Comparison of ENCODE assay signal across 16 cellular contexts in genomic region chr1:22118291-22118992, GRCh38. TPM values are rescaled to one million over a fixed set of nuclear protein-coding genes. Genes with fewer than 3 reads are reported as not detected.
DNase-seq lines count a peak whose midpoint lies in the region; ATAC-seq and TF ChIP-seq lines count a peak whose summit lies in the region.
"Had no signal": no experiment of that assay in that cellular context is flagged by ENCODE, and none has a peak within 500 bp of the region (broad histone marks: within the 10 kb centered on the region; RNA-seq: fewer than 3 reads in every experiment).

No MANE protein-coding gene starts in this region.

- intact Hi-C loops in CD8-positive, alpha-beta T cell (cut with DNase I, micrococcal nuclease), result no loop called here
- intact Hi-C loops in CD4-positive, alpha-beta memory T cell (cut with micrococcal nuclease), result no loop called here

- no peak overlapping the region for H2AFZ ChIP-seq in neural progenitor cell (replicated peaks)

- H3K27ac Mint-ChIP-seq in CD8-positive, alpha-beta T cell, result peak overlapping the region; percentile 30
- peak overlapping the region; percentile 54 for H3K27ac Mint-ChIP-seq in activated naive CD8-positive, alpha-beta T cell treated with anti-CD3 and anti-CD28 coated beads for 36 hours
- H3K27ac Mint-ChIP-seq in neural progenitor cell, result peak overlapping the region; percentile 37
- peak overlapping the region in 3 of 7 donors; percentile 51 to 67 (median 57) for H3K27ac Mint-ChIP-seq in CD4-positive, alpha-beta memory T cell

- no peak overlapping the region for H3K4me3 Mint-ChIP-seq in CD8-positive, alpha-beta T cell
- no peak overlapping the region for H3K4me3 Mint-ChIP-seq in activated naive CD8-positive, alpha-beta T cell treated with anti-CD3 and anti-CD28 coated beads for 36 hours
- H3K4me3 Mint-ChIP-seq in neural progenitor cell, result no peak overlapping the region
- H3K4me3 Mint-ChIP-seq in CD4-positive, alpha-beta memory T cell, result no peak overlapping the region

- peaks cover 12% of the 10 kb centered on the region for H3K79me2 ChIP-seq in neural progenitor cell (ENCODE audit: low read depth)

- H3K27ac ChIP-seq in CD8-positive, alpha-beta T cell (ENCODE audit: low read depth, low read length), result no peak overlapping the region
- H3K27ac ChIP-seq in neural progenitor cell, result no peak overlapping the region
- no peak overlapping the region for H3K27ac ChIP-seq in CD4-positive, alpha-beta memory T cell (ENCODE audit: low read depth, low read length)
- H3K27ac ChIP-seq: body of pancreas, HL-60 had no signal

- H4K20me1 ChIP-seq in neural progenitor cell (ENCODE audit: low read depth), result peaks cover 87% of the 10 kb centered on the region

- H3K4me3 ChIP-seq in CD8-positive, alpha-beta T cell (ENCODE audit: low read depth, low read length), result no peak overlapping the region
- no peak overlapping the region for H3K4me3 ChIP-seq in neural progenitor cell
- H3K4me3 ChIP-seq in CD4-positive, alpha-beta memory T cell (ENCODE audit: low read length in 2 of 2), result no peak overlapping the region
- H3K4me3 ChIP-seq: body of pancreas had no signal

- DNase-seq in CD8-positive, alpha-beta T cell, result no peak
- no peak for DNase-seq in activated naive CD8-positive, alpha-beta T cell treated with anti-CD3 and anti-CD28 coated beads for 36 hours
- DNase-seq in neural progenitor cell (ENCODE audit: low spot score), result no peak
- DNase-seq in CD4-positive, alpha-beta memory T cell, result no peak
- no peak for DNase-seq in NCI-H187 (lab: John Stamatoyannopoulos, UW)
- no peak for DNase-seq in germinal center (ENCODE audit: low spot score)
- DNase-seq: BE2C, body of pancreas, DMS53, islet precursor cell, KBM-7, mesenchymal stem cell, NCI-H1048, NCI-H774 had no signal

- CTCF ChIA-PET in CD8-positive, alpha-beta T cell (lab: Charles Lee), result interaction anchor here (1.2 kb wide), 1 partner anchor 14 kb away, joined by 3 read pairs; no protein-coding TSS in a partner anchor
- CTCF ChIA-PET in CD4-positive, alpha-beta memory T cell (lab: Charles Lee; ENCODE audit: partially characterized antibody), result interaction anchor here (1.3 to 1.5 kb wide), 2 partner anchors 13 kb away, joined by 3 read pairs; no protein-coding TSS in a partner anchor

- no peaks in the 10 kb centered on the region for H3K9me3 Mint-ChIP-seq in CD8-positive, alpha-beta T cell
- H3K9me3 Mint-ChIP-seq in activated naive CD8-positive, alpha-beta T cell treated with anti-CD3 and anti-CD28 coated beads for 36 hours, result no peaks in the 10 kb centered on the region
- no peaks in the 10 kb centered on the region for H3K9me3 Mint-ChIP-seq in neural progenitor cell
- peaks cover 0 to 4% (median 0%) of the 10 kb centered on the region in 8 donors for H3K9me3 Mint-ChIP-seq in CD4-positive, alpha-beta memory T cell

- no peaks in the 10 kb centered on the region for H3K9me3 ChIP-seq in CD8-positive, alpha-beta T cell (ENCODE audit: low read length)
- no peaks in the 10 kb centered on the region for H3K9me3 ChIP-seq in neural progenitor cell (ENCODE audit: low read depth)
- no peaks in the 10 kb centered on the region for H3K9me3 ChIP-seq in CD4-positive, alpha-beta memory T cell (ENCODE audit: control insufficient read depth in 1 of 2, low read length in 2 of 2)
- H3K9me3 ChIP-seq: BE2C, body of pancreas had no signal

- H3K9ac ChIP-seq in neural progenitor cell, result no peak overlapping the region

- no peak for TF ChIP-seq CTCF in CD8-positive, alpha-beta T cell (IDR thresholded peaks at IDR 0.05)
- no peak for TF ChIP-seq CTCF in neural progenitor cell (IDR thresholded peaks at IDR 0.05)

- H3K36me3 ChIP-seq in CD8-positive, alpha-beta T cell (ENCODE audit: insufficient read depth, low read length), result peaks cover 15% of the 10 kb centered on the region
- H3K36me3 ChIP-seq in neural progenitor cell, result no peaks in the 10 kb centered on the region
- H3K36me3 ChIP-seq in CD4-positive, alpha-beta memory T cell (ENCODE audit: insufficient read depth, low read length), result peaks cover 19% of the 10 kb centered on the region
- H3K36me3 ChIP-seq: BE2C had no signal

- POLR2A ChIA-PET in CD8-positive, alpha-beta T cell (lab: Charles Lee), result no interaction called here
- POLR2A ChIA-PET in CD4-positive, alpha-beta memory T cell (lab: Charles Lee; ENCODE audit: partially characterized antibody), result no interaction called here

- H3K4me2 ChIP-seq in neural progenitor cell, result no peak overlapping the region

- no peaks in the 10 kb centered on the region for H3K27me3 Mint-ChIP-seq in CD8-positive, alpha-beta T cell (ENCODE audit: low read depth)
- no peaks in the 10 kb centered on the region for H3K27me3 Mint-ChIP-seq in activated naive CD8-positive, alpha-beta T cell treated with anti-CD3 and anti-CD28 coated beads for 36 hours
- H3K27me3 Mint-ChIP-seq in neural progenitor cell (ENCODE audit: insufficient read depth, low read depth), result peaks cover 17% of the 10 kb centered on the region
- H3K27me3 Mint-ChIP-seq in CD4-positive, alpha-beta memory T cell, result no peaks in the 10 kb centered on the region

- H3K4me1 Mint-ChIP-seq in CD8-positive, alpha-beta T cell (ENCODE audit: low read depth), result peaks cover 16% of the 10 kb centered on the region
- peaks cover 3% of the 10 kb centered on the region for H3K4me1 Mint-ChIP-seq in activated naive CD8-positive, alpha-beta T cell treated with anti-CD3 and anti-CD28 coated beads for 36 hours
- H3K4me1 Mint-ChIP-seq in neural progenitor cell, result peaks cover 73% of the 10 kb centered on the region
- H3K4me1 Mint-ChIP-seq in CD4-positive, alpha-beta memory T cell, result peaks cover 11 to 16% (median 13%) of the 10 kb centered on the region in 4 donors

- no peaks in the 10 kb centered on the region for H3K4me1 ChIP-seq in CD8-positive, alpha-beta T cell (ENCODE audit: insufficient read depth, low read length)
- peaks cover 38% of the 10 kb centered on the region for H3K4me1 ChIP-seq in neural progenitor cell
- no peaks in the 10 kb centered on the region for H3K4me1 ChIP-seq in CD4-positive, alpha-beta memory T cell (ENCODE audit: insufficient read depth, low read length)

- H3F3A ChIP-seq in neural progenitor cell (ENCODE audit: low read depth), result peaks cover 11% of the 10 kb centered on the region

- no peaks in the 10 kb centered on the region for H3K27me3 ChIP-seq in CD8-positive, alpha-beta T cell (ENCODE audit: insufficient read depth, low read length)
- no peaks in the 10 kb centered on the region for H3K27me3 ChIP-seq in neural progenitor cell
- H3K27me3 ChIP-seq in CD4-positive, alpha-beta memory T cell (ENCODE audit: insufficient read depth, low read length), result no peaks in the 10 kb centered on the region
- H3K27me3 ChIP-seq: BE2C, body of pancreas had no signal

- peaks cover 51% of the 10 kb centered on the region for H3K36me3 Mint-ChIP-seq in CD8-positive, alpha-beta T cell
- H3K36me3 Mint-ChIP-seq in activated naive CD8-positive, alpha-beta T cell treated with anti-CD3 and anti-CD28 coated beads for 36 hours, result peaks cover 2% of the 10 kb centered on the region
- H3K36me3 Mint-ChIP-seq in neural progenitor cell, result peaks cover 16% of the 10 kb centered on the region
- H3K36me3 Mint-ChIP-seq in CD4-positive, alpha-beta memory T cell, result peaks cover 20 to 38% of the 10 kb centered on the region in 2 donors

- ATAC-seq in CD8-positive, alpha-beta T cell, result no peak
- peak; percentile 22 for ATAC-seq in GM21786 (IDR thresholded peaks at IDR 0.05; ENCODE audit: unreplicated experiment)
- ATAC-seq: body of pancreas had no signal

RNA-seq across cellular contexts. Expression of gene WNT4, which starts 24.5 kb away (rescaled TPM):
- not detected for total RNA-seq in CD8-positive, alpha-beta T cell
- total RNA-seq in activated naive CD8-positive, alpha-beta T cell treated with anti-CD3 and anti-CD28 coated beads for 36 hours, result not detected
- total RNA-seq in neural progenitor cell (ENCODE audit: low replicate concordance), result 0.03 TPM in 1 of 2 replicates, not detected in the other
- not detected for total RNA-seq in CD4-positive, alpha-beta memory T cell
- polyA plus RNA-seq in CD4-positive, alpha-beta memory T cell, result under 1 TPM in 1 of 2 donors, not detected in 1; 0.10 TPM
